ENCODE assay signal across 16 cellular contexts in the genomic region with DNA sequence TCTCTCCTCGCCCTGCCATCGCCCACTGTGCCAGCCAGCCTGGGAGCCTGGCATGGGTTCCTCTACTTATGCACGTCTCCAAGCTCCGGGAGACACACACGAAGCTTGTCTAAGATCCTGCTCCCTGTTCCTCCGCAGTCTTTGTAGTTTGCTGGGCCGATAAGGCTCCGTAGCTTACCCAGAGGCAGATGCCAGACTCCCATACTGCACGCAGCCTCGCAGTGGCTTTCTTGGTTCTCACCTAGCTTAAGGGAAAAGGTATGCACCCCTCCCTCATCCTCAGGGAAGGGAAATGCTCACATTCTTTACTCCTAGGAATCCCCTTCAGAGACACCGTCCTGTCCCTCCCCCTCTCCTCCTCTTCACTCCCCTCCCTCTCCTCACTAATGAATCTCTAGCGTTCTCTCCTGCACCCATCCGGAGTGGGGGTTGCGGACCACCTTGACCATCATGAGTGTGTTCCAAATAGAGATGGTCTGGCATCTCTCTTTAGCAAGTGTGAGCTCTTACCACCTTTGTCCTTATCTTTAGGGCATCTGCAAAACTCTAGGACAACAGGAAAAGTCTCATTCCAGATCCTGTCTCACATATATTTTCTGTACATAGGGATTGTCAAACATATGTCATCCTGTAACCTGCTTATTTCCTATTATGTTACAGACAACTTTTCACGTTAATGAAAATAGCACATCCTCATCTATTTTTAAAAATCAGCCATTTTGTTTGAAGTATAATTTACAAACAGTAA. TPM values are rescaled to one million over a fixed set of nuclear protein-coding genes. Genes with fewer than 3 reads are reported as not detected.
"Had no signal": no experiment of that assay in that cellular context is flagged by ENCODE, and none has a peak within 500 bp of the region (broad histone marks: within the 10 kb centered on the region; RNA-seq: fewer than 3 reads in every experiment).

No MANE protein-coding gene starts in this region.

- H3K27ac ChIP-seq: foreskin keratinocyte, spleen, thoracic aorta, uterus had no signal

- H3K9me3 Mint-ChIP-seq: activated CD4-positive, alpha-beta T cell treated with anti-CD3 and anti-CD28 coated beads, Interleukin-2, amount 10 ng/mL, durations not matched to agents 7 days and 5 days; T-helper 2 cell treated with Interferon-gamma antibody and Interleukin-4, amounts not matched to agents 5 μg/mL and 100 μg/mL, for 36 hours had no signal

- H3K4me1 ChIP-seq: foreskin keratinocyte, spleen, uterus had no signal

- H3K4me3 ChIP-seq: spleen, thoracic aorta, uterus had no signal

- ATAC-seq: foreskin keratinocyte, sciatic nerve had no signal

- DNase-seq: activated CD4-positive, alpha-beta T cell treated with anti-CD3 and anti-CD28 coated beads, Interleukin-2, amount 10 ng/mL, durations not matched to agents 7 days and 5 days; activated naive CD4-positive, alpha-beta T cell treated with Interleukin-2 at 50 U/mL for 16 hours; anterior cingulate cortex; cortex of kidney; effector CD8-positive, alpha-beta T cell; foreskin keratinocyte; head of caudate nucleus; kidney glomerular epithelial cell; spleen; stimulated activated CD4-positive, alpha-beta T cell treated with anti-CD3 and anti-CD28 coated beads, Interleukin-1b, Interleukin-23, amount 100 ng/mL, for 48 hours; uterus had no signal

- H3K4me3 Mint-ChIP-seq: activated CD4-positive, alpha-beta T cell treated with anti-CD3 and anti-CD28 coated beads, Interleukin-2, amount 10 ng/mL, durations not matched to agents 7 days and 5 days; T-helper 2 cell treated with Interferon-gamma antibody and Interleukin-4, amounts not matched to agents 5 μg/mL and 100 μg/mL, for 36 hours had no signal

- H3K36me3 ChIP-seq: spleen, thoracic aorta, uterus had no signal

- H3K9me3 ChIP-seq: spleen, thoracic aorta, uterus had no signal

- H3K27ac Mint-ChIP-seq: activated CD4-positive, alpha-beta T cell treated with anti-CD3 and anti-CD28 coated beads, Interleukin-2, amount 10 ng/mL, durations not matched to agents 7 days and 5 days; T-helper 2 cell treated with Interferon-gamma antibody and Interleukin-4, amounts not matched to agents 5 μg/mL and 100 μg/mL, for 36 hours had no signal

- H3K27me3 ChIP-seq: uterus had no signal

- H3K4me1 Mint-ChIP-seq: activated CD4-positive, alpha-beta T cell treated with anti-CD3 and anti-CD28 coated beads, Interleukin-2, amount 10 ng/mL, durations not matched to agents 7 days and 5 days had no signal

RNA-seq across cellular contexts. Expression of a gene that starts 56.5 kb away (rescaled TPM):
- total RNA-seq: activated CD4-positive, alpha-beta T cell treated with anti-CD3 and anti-CD28 coated beads, Interleukin-2, amount 10 ng/mL, durations not matched to agents 7 days and 5 days; osteocyte; pulmonary artery endothelial cell; thoracic aorta had no signal
